8 cellular contexts compared by ENCODE assay signal in the genomic region with DNA sequence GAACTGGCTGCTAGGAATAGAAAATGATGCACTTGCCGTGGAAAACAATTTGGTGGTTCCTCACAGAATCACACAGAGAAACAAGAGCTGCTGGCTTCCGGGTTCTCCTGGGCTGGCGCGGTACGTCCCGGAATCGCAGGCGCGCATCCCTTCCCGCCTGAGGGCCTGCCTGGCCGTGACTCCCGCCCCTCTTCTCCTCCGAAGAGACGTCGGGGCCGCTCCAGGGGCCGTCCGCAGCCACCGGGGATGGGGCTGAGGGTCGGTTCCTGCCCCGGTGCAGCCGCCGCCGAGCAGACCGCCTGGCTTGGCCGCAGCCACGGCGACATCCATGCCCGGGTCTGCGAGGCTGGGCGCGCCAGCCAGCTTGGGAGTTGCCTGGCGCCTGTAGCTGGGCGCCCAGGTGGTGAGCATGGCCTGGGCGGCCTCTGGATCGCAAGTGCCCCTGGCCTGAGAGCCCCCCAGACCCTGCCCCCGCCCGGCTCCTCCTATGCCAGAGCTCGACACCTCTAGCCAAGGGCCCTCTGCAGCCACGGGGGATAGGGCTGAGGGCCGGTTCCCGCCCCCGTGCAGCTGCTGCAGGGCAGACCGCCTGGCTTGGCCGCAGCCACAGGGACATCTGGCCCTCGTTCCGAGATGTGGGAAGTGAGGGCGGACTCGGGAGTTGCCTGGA.
DNase-seq lines count a peak whose midpoint lies in the region; ATAC-seq and TF ChIP-seq lines count a peak whose summit lies in the region.
"Not testable (repeated sequence)": the region's sequence is repeated elsewhere in the genome, so short reads cannot be mapped to it uniquely, and the experiment has no call there.

No MANE protein-coding gene starts in this region.

- H3K4me2 ChIP-seq in GM23338 (peak overlapping the region; percentile 64; the same call in 1 of the 2 replicates), mammary epithelial cell (ENCODE audit: insufficient read depth, low read depth, low read length) (peak overlapping the region; percentile 71), hepatocyte (peak overlapping the region; percentile 90)

- H3K79me2 ChIP-seq in GM23338 (replicated peaks; ENCODE audit: insufficient read depth); mammary epithelial cell (ENCODE audit: insufficient read depth, low read length); hepatocyte: not testable (repeated sequence)

- dilution Hi-C loops in mammary epithelial cell (cut with HindIII; ENCODE audit: low sequenced_read_pairs) = not testable (repeated sequence)

- intact Hi-C loops in mammary epithelial cell (cut with micrococcal nuclease) = not testable (repeated sequence)

- H3F3A ChIP-seq in GM23338 (replicated peaks; ENCODE audit: low read depth) = not testable (repeated sequence)

- BruUV-seq in mammary epithelial cell (replicated peaks; lab: Mats Ljungman, UMichigan) = not testable (repeated sequence)

- in situ Hi-C loops in mammary epithelial cell (cut with MboI; ENCODE audit: low sequenced_read_pairs in 2 of 2) = not testable (repeated sequence)

- DNase-seq in GM23338 (ENCODE audit: low spot score) (peak; percentile 21), mammary epithelial cell (peak; percentile 37), progenitor cell of endocrine pancreas (ENCODE audit: low spot score, unreplicated experiment) (peak; percentile 29)
- peak; percentile 13 for DNase-seq in activated CD4-positive, alpha-beta T cell treated with anti-CD3 and anti-CD28 coated beads, Interleukin-2, amount 50 U/mL, for 1 hour
- DNase-seq in hepatocyte (ENCODE audit: low spot score); tibial nerve (ENCODE audit: low spot score in 2 of 2): not testable (repeated sequence)

- H3K4me1 Mint-ChIP-seq in GM23338; progenitor cell of endocrine pancreas (ENCODE audit: low read depth): not testable (repeated sequence)

- ATAC-seq in GM18505 (IDR thresholded peaks at IDR 0.05; ENCODE audit: unreplicated experiment) = peak; percentile 28
- peak; percentile 15 for ATAC-seq in GM23338

- CTCF ChIA-PET in mammary epithelial cell (lab: Charles Lee; ENCODE audit: low non-redundant PET) = not testable (repeated sequence)

- not testable (repeated sequence) for H3K36me3 ChIP-seq in GM23338 (ENCODE audit: insufficient read depth); HUES6 (ENCODE audit: control insufficient read depth, insufficient read depth, low read length); mammary epithelial cell (ENCODE audit: insufficient read depth, low read length); hepatocyte (replicated peaks; ENCODE audit: insufficient read depth, low read depth); tibial nerve

- H3K9me3 Mint-ChIP-seq in GM23338; progenitor cell of endocrine pancreas (ENCODE audit: low read depth): not testable (repeated sequence)

- not testable (repeated sequence) for H2AFZ ChIP-seq in GM23338
- peak overlapping the region; percentile 82 for H2AFZ ChIP-seq in mammary epithelial cell (ENCODE audit: low read depth, low read length)
- peak overlapping the region; percentile 93 for H2AFZ ChIP-seq in hepatocyte

- not testable (repeated sequence) for H3K4me3 Mint-ChIP-seq in GM23338
- H3K4me3 Mint-ChIP-seq in progenitor cell of endocrine pancreas (ENCODE audit: low read depth) = peak overlapping the region; percentile 37

- H3K9ac ChIP-seq in HUES6 (ENCODE audit: low read length); mammary epithelial cell (ENCODE audit: insufficient read depth, low read length): not testable (repeated sequence)

- H3K27ac Mint-ChIP-seq in GM23338, progenitor cell of endocrine pancreas: not testable (repeated sequence)

- H3K27ac ChIP-seq in GM23338 (ENCODE audit: low read depth); HUES6 (ENCODE audit: low read depth, low read length); mammary epithelial cell (ENCODE audit: insufficient read depth, low read depth, low read length); hepatocyte: not testable (repeated sequence)
- peak overlapping the region in 1 of 4 donors; percentile 47 for H3K27ac ChIP-seq in tibial nerve

- H3K9me2 ChIP-seq in GM23338 (ENCODE audit: insufficient read depth); hepatocyte (replicated peaks; ENCODE audit: insufficient read depth): not testable (repeated sequence)

- 14% methylated on average over 13 of the region's 49 CpGs for WGBS in mammary epithelial cell (ENCODE audit: low coverage, missing lambda C conversion rate)
- 22% methylated on average over 47 of the region's 49 CpGs for WGBS in hepatocyte (ENCODE audit: low lambda C conversion rate, missing lambda C conversion rate)
- 8 to 13% methylated on average over 15 to 29 of the region's 49 CpGs for WGBS in tibial nerve, 2 donors

- not testable (repeated sequence) for H3K36me3 Mint-ChIP-seq in GM23338 (ENCODE audit: low read depth); progenitor cell of endocrine pancreas (ENCODE audit: insufficient read depth)

- H3K4me3 ChIP-seq in GM23338 (peak overlapping the region; percentile 41), HUES6 (ENCODE audit: low read depth, low read length) (peak overlapping the region; percentile 48), mammary epithelial cell (replicated peaks in 1 of 3; ENCODE audit: insufficient read depth in 1 of 3, low read depth in 2 of 3, low read length in 3 of 3) (peak overlapping the region in 2 of 3 experiments; percentile 42 to 47), hepatocyte (peak overlapping the region; percentile 75), tibial nerve (peak overlapping the region in 3 of 4 donors; percentile 35 to 47 (median 43))

- H3K4me1 ChIP-seq in GM23338 (ENCODE audit: insufficient read depth); HUES6 (ENCODE audit: control insufficient read depth, insufficient read depth, low read length); mammary epithelial cell (ENCODE audit: insufficient read depth, low read length); hepatocyte (ENCODE audit: insufficient read depth); tibial nerve: not testable (repeated sequence)

- TF ChIP-seq EP300 in tibial nerve (IDR thresholded peaks at IDR 0.05) = not testable (repeated sequence)

- not testable (repeated sequence) for TF ChIP-seq CTCF in GM23338 (conservative IDR thresholded peaks at IDR 0.05; ENCODE audit: low read depth in 2 of 2); mammary epithelial cell (conservative IDR thresholded peaks at IDR 0.05 in 1 of 2, IDR thresholded peaks at IDR 0.05 in 1 of 2; ENCODE audit: extremely low read depth in 1 of 2, insufficient read depth in 1 of 2, low read depth in 1 of 2, low read length in 2 of 2); hepatocyte (IDR thresholded peaks at IDR 0.05; ENCODE audit: poor library complexity); progenitor cell of endocrine pancreas (IDR thresholded peaks at IDR 0.05; ENCODE audit: unreplicated experiment); tibial nerve (IDR thresholded peaks at IDR 0.05)

- H3K27me3 ChIP-seq in GM23338 (ENCODE audit: insufficient read depth) = peaks cover 78% of the 10 kb centered on the region
- peaks cover 45% of the 10 kb centered on the region for H3K27me3 ChIP-seq in HUES6 (ENCODE audit: control insufficient read depth, insufficient read depth, low read length)
- not testable (repeated sequence) for H3K27me3 ChIP-seq in mammary epithelial cell (ENCODE audit: insufficient read depth, low read length); hepatocyte; tibial nerve

- not testable (repeated sequence) for H3K9me3 ChIP-seq in HUES6 (ENCODE audit: control insufficient read depth, insufficient read depth, low read depth, low read length); mammary epithelial cell (replicated peaks; ENCODE audit: insufficient read depth, low read length); hepatocyte (ENCODE audit: low read depth); tibial nerve

- H4K20me1 ChIP-seq in GM23338 (replicated peaks; ENCODE audit: insufficient read depth); mammary epithelial cell (ENCODE audit: insufficient read depth, low read length); hepatocyte (ENCODE audit: insufficient read depth, poor library complexity, severe bottlenecking): not testable (repeated sequence)

- peaks cover 35% of the 10 kb centered on the region for H3K27me3 Mint-ChIP-seq in GM23338 (ENCODE audit: insufficient read depth, low read depth, poor library complexity)
- not testable (repeated sequence) for H3K27me3 Mint-ChIP-seq in progenitor cell of endocrine pancreas

- not testable (repeated sequence) for TF ChIP-seq POLR2A in GM18505 (IDR thresholded peaks at IDR 0.05; ENCODE audit: borderline replicate concordance, extremely low read depth, insufficient read depth, insufficient read length); tibial nerve (IDR thresholded peaks at IDR 0.05)

TF ChIP-seq in GM23338, 12 proteins besides CTCF, POLR2A, EP300 and RAD21:
- TF ChIP-seq EZH2 (IDR thresholded peaks at IDR 0.05; ENCODE audit: low read depth, unreplicated experiment) = peak; percentile 37
